Comparison of ENCODE assay signal across 1 cellular context in genomic region chr16:80015566-80015965, GRCh38.
TF ChIP-seq lines count a peak whose summit lies in the region.

No MANE protein-coding gene starts in this region.

TF ChIP-seq in IMR-90, 13 proteins besides CTCF, POLR2A, EP300 and RAD21 (continued from another document):
- TF ChIP-seq USF2 (IDR thresholded peaks at IDR 0.05; ENCODE audit: low read depth, low read length) (no peak), MAZ (IDR thresholded peaks at IDR 0.05; ENCODE audit: borderline replicate concordance, low read depth, low read length) (no peak), RFX5 (IDR thresholded peaks at IDR 0.05; ENCODE audit: low read depth, low read length) (no peak), CHD1 (IDR thresholded peaks at IDR 0.05; ENCODE audit: low read depth, low read length) (no peak), SMC3 (IDR thresholded peaks at IDR 0.05; ENCODE audit: low read depth, low read length) (no peak), ELK1 (IDR thresholded peaks at IDR 0.05; ENCODE audit: borderline replicate concordance, low read depth, low read length) (no peak), NFE2L2 (IDR thresholded peaks at IDR 0.05; ENCODE audit: low read depth, low read length) (no peak), MXI1 (IDR thresholded peaks at IDR 0.05; ENCODE audit: borderline replicate concordance, low read depth, low read length) (no peak), MAFK (IDR thresholded peaks at IDR 0.05; ENCODE audit: low read depth, low read length) (no peak), BHLHE40 (IDR thresholded peaks at IDR 0.05; ENCODE audit: low read depth, low read length) (no peak)
